19 cellular contexts compared by ENCODE assay signal in the genomic region with DNA sequence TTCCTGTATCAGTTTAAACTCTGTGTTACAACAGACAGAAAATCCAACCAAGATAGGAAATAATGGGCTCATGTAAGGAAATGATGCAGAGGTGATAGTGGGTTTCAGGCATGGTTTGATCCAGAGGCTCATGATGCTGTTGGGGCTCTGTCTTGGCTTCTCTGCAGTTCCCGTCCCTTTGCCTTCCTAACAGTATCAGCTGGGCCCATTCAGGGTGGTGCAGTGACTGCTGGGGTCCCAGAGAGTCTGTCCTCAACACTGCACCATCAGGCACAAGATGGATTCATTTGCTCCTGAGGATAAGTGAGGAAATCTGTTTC.
DNase-seq lines count a peak whose midpoint lies in the region; ATAC-seq, FAIRE-seq and TF ChIP-seq lines count a peak whose summit lies in the region.
"Had no signal": no experiment of that assay in that cellular context is flagged by ENCODE, and none has a peak within 500 bp of the region (broad histone marks: within the 10 kb centered on the region; RNA-seq: fewer than 3 reads in every experiment).

No MANE protein-coding gene starts in this region.

- DNase-seq in CD14-positive monocyte (ENCODE audit: low spot score) (peak; percentile 16), NAMALWA (ENCODE audit: low spot score) (no peak), BE2C (no peak), small intestine (no peak), glutamatergic neuron (no peak)
- DNase-seq in naive thymus-derived CD4-positive, alpha-beta T cell = no peak
- DNase-seq: activated gamma-delta T cell; anterior cingulate cortex; foreskin fibroblast; hippocampal formation; lower lobe of right lung; SK-N-SH; stimulated activated naive CD8-positive, alpha-beta T cell treated with anti-CD3 and anti-CD28 coated beads, Interleukin-15, amount 100 ng/mL, for 72 hours; T1000; transverse colon had no signal

- H3K9me3 Mint-ChIP-seq in CD14-positive monocyte = peaks cover 0 to 2% (median 0%) of the 10 kb centered on the region in 7 donors
- no peaks in the 10 kb centered on the region for H3K9me3 Mint-ChIP-seq in activated T-helper 17 cell treated with anti-CD3 and anti-CD28 coated beads, Interleukin-2, amount 50 U/mL, for 72 hours
- H3K9me3 Mint-ChIP-seq in naive thymus-derived CD4-positive, alpha-beta T cell = peaks cover 0 to 3% (median 0%) of the 10 kb centered on the region in 11 donors
- peaks cover 7% of the 10 kb centered on the region for H3K9me3 Mint-ChIP-seq in glutamatergic neuron (ENCODE audit: unreplicated experiment)
- H3K9me3 Mint-ChIP-seq: stimulated activated naive CD8-positive, alpha-beta T cell treated with anti-CD3 and anti-CD28 coated beads, Interleukin-15, amount 100 ng/mL, for 72 hours had no signal

- no peak overlapping the region for H3K4me3 ChIP-seq in naive thymus-derived CD4-positive, alpha-beta T cell (ENCODE audit: low read length)
- H3K4me3 ChIP-seq in BE2C (ENCODE audit: low read depth, low read length) (no peak overlapping the region), small intestine (ENCODE audit: low read depth in 1 of 2, low read length in 2 of 2) (no peak overlapping the region)
- H3K4me3 ChIP-seq: lower lobe of right lung, transverse colon had no signal

- H3K9me3 ChIP-seq in naive thymus-derived CD4-positive, alpha-beta T cell (ENCODE audit: control insufficient read depth in 2 of 3, low read length in 3 of 3) = no peaks in the 10 kb centered on the region
- H3K9me3 ChIP-seq in BE2C = no peaks in the 10 kb centered on the region
- H3K9me3 ChIP-seq in small intestine (ENCODE audit: control insufficient read depth, low read depth) = no peaks in the 10 kb centered on the region
- H3K9me3 ChIP-seq: lower lobe of right lung, SK-N-SH, transverse colon had no signal

- H3K4me1 ChIP-seq in naive thymus-derived CD4-positive, alpha-beta T cell (ENCODE audit: control insufficient read depth in 2 of 2, insufficient read depth in 2 of 2, low read length in 2 of 2) = peaks cover 0 to 12% of the 10 kb centered on the region in 2 donors
- H3K4me1 ChIP-seq in BE2C (peaks cover 28% of the 10 kb centered on the region), small intestine (ENCODE audit: control insufficient read depth in 2 of 2, insufficient read depth in 1 of 2, low read depth in 1 of 2, low read length in 1 of 2) (peaks cover 0 to 2% of the 10 kb centered on the region in 2 donors)

- no peak for TF ChIP-seq CTCF in 22Rv1 (IDR thresholded peaks at IDR 0.05)
- TF ChIP-seq CTCF in CD14-positive monocyte (IDR thresholded peaks at IDR 0.05) = no peak
- TF ChIP-seq CTCF in BE2C (IDR thresholded peaks at IDR 0.05; ENCODE audit: low read depth, low read length) = no peak
- no peak for TF ChIP-seq CTCF in glutamatergic neuron (IDR thresholded peaks at IDR 0.05; ENCODE audit: partially characterized antibody, unreplicated experiment)

- no peaks in the 10 kb centered on the region for H3K36me3 ChIP-seq in naive thymus-derived CD4-positive, alpha-beta T cell (ENCODE audit: control insufficient read depth in 2 of 3, insufficient read depth in 3 of 3, low read length in 3 of 3)
- H3K36me3 ChIP-seq in BE2C (no peaks in the 10 kb centered on the region), small intestine (ENCODE audit: control insufficient read depth in 2 of 2, insufficient read depth in 2 of 2, low read length in 2 of 2) (no peaks in the 10 kb centered on the region)
- H3K36me3 ChIP-seq: lower lobe of right lung, transverse colon had no signal

- 90 to 100% (median 93%) methylated on average over 1 of the region's 1 CpG for WGBS in small intestine, 3 donors

- H3K4me1 Mint-ChIP-seq in CD14-positive monocyte (peaks cover 35% of the 10 kb centered on the region), glutamatergic neuron (ENCODE audit: low read depth, unreplicated experiment) (peaks cover 17% of the 10 kb centered on the region)
- H3K4me1 Mint-ChIP-seq in activated T-helper 17 cell treated with anti-CD3 and anti-CD28 coated beads, Interleukin-2, amount 50 U/mL, for 72 hours = no peaks in the 10 kb centered on the region
- peaks cover 8 to 19% (median 10%) of the 10 kb centered on the region in 7 donors for H3K4me1 Mint-ChIP-seq in naive thymus-derived CD4-positive, alpha-beta T cell

- H3K4me3 Mint-ChIP-seq in CD14-positive monocyte (peak overlapping the region in 1 of 2 donors; percentile 37), glutamatergic neuron (ENCODE audit: unreplicated experiment) (no peak overlapping the region)
- H3K4me3 Mint-ChIP-seq in activated T-helper 17 cell treated with anti-CD3 and anti-CD28 coated beads, Interleukin-2, amount 50 U/mL, for 72 hours = no peak overlapping the region
- peak overlapping the region in 7 of 10 donors; percentile 61 to 86 (median 79) for H3K4me3 Mint-ChIP-seq in naive thymus-derived CD4-positive, alpha-beta T cell

- H3K27me3 ChIP-seq in naive thymus-derived CD4-positive, alpha-beta T cell (ENCODE audit: control insufficient read depth in 2 of 2, insufficient read depth in 2 of 2, low read length in 2 of 2) = no peaks in the 10 kb centered on the region
- no peaks in the 10 kb centered on the region for H3K27me3 ChIP-seq in BE2C
- no peaks in the 10 kb centered on the region for H3K27me3 ChIP-seq in small intestine (ENCODE audit: control insufficient read depth in 2 of 2, insufficient read depth in 2 of 2, low read length in 2 of 2)
- H3K27me3 ChIP-seq: transverse colon had no signal

- H3K36me3 Mint-ChIP-seq in CD14-positive monocyte (peaks cover 0 to 2% of the 10 kb centered on the region in 2 donors), glutamatergic neuron (ENCODE audit: unreplicated experiment) (no peaks in the 10 kb centered on the region)
- no peaks in the 10 kb centered on the region for H3K36me3 Mint-ChIP-seq in activated T-helper 17 cell treated with anti-CD3 and anti-CD28 coated beads, Interleukin-2, amount 50 U/mL, for 72 hours (ENCODE audit: low read depth)
- H3K36me3 Mint-ChIP-seq in naive thymus-derived CD4-positive, alpha-beta T cell = no peaks in the 10 kb centered on the region

- H3K27ac ChIP-seq in 22Rv1 (peak overlapping the region; percentile 100), small intestine (ENCODE audit: low read depth in 1 of 2, low read length in 1 of 2) (no peak overlapping the region)
- no peak overlapping the region for H3K27ac ChIP-seq in naive thymus-derived CD4-positive, alpha-beta T cell (ENCODE audit: low read depth, low read length)
- H3K27ac ChIP-seq: lower lobe of right lung, parathyroid adenoma, transverse colon had no signal

- POLR2A ChIA-PET in naive thymus-derived CD4-positive, alpha-beta T cell (lab: Charles Lee) = no interaction called here

- CTCF ChIA-PET in naive thymus-derived CD4-positive, alpha-beta T cell (lab: Charles Lee) = no interaction called here

- peak overlapping the region in 3 of 7 donors; percentile 74 to 98 (median 97) for H3K27ac Mint-ChIP-seq in CD14-positive monocyte
- H3K27ac Mint-ChIP-seq in activated T-helper 17 cell treated with anti-CD3 and anti-CD28 coated beads, Interleukin-2, amount 50 U/mL, for 72 hours = peak overlapping the region; percentile 22
- peak overlapping the region in 8 of 9 donors; percentile 33 to 95 (median 89) for H3K27ac Mint-ChIP-seq in naive thymus-derived CD4-positive, alpha-beta T cell
- H3K27ac Mint-ChIP-seq in glutamatergic neuron (ENCODE audit: unreplicated experiment) = no peak overlapping the region
- H3K27ac Mint-ChIP-seq: stimulated activated naive CD8-positive, alpha-beta T cell treated with anti-CD3 and anti-CD28 coated beads, Interleukin-15, amount 100 ng/mL, for 72 hours had no signal

- intact Hi-C loops in CD14-positive monocyte (cut with micrococcal nuclease) = no loop called here
- intact Hi-C loops in naive thymus-derived CD4-positive, alpha-beta T cell (cut with micrococcal nuclease) = no loop called here

- H3K27me3 Mint-ChIP-seq in CD14-positive monocyte (ENCODE audit: low read depth in 3 of 3) (peaks cover 0 to 5% (median 2%) of the 10 kb centered on the region in 3 donors), glutamatergic neuron (ENCODE audit: unreplicated experiment) (peaks cover 13% of the 10 kb centered on the region)
- no peaks in the 10 kb centered on the region for H3K27me3 Mint-ChIP-seq in activated T-helper 17 cell treated with anti-CD3 and anti-CD28 coated beads, Interleukin-2, amount 50 U/mL, for 72 hours
- H3K27me3 Mint-ChIP-seq in naive thymus-derived CD4-positive, alpha-beta T cell = peaks cover 0 to 7% (median 0%) of the 10 kb centered on the region in 5 donors
- H3K27me3 Mint-ChIP-seq: stimulated activated naive CD8-positive, alpha-beta T cell treated with anti-CD3 and anti-CD28 coated beads, Interleukin-15, amount 100 ng/mL, for 72 hours had no signal

- ATAC-seq in activated T-helper 17 cell treated with anti-CD3 and anti-CD28 coated beads, Interleukin-2, amount 50 U/mL, for 72 hours (replicated peaks) = no peak
- no peak for ATAC-seq in naive thymus-derived CD4-positive, alpha-beta T cell
- ATAC-seq: lower lobe of right lung; stimulated activated naive CD8-positive, alpha-beta T cell treated with anti-CD3 and anti-CD28 coated beads, Interleukin-15, amount 100 ng/mL, for 72 hours had no signal

- no peak for FAIRE-seq in small intestine (lab: Jason Lieb, UNC)
- FAIRE-seq: islet of Langerhans had no signal

Comparison
In these comparisons a context has a peak if more than half of its experiments do, and no peak if none do; other contexts are left out.
1. H3K4me3 Mint-ChIP-seq: peak in naive thymus-derived CD4-positive, alpha-beta T cell (7 of 10); none in activated T-helper 17 cell treated with anti-CD3 and anti-CD28 coated beads, Interleukin-2, amount 50 U/mL, for 72 hours (single experiment) and glutamatergic neuron (single experiment).